In the genomic region with DNA sequence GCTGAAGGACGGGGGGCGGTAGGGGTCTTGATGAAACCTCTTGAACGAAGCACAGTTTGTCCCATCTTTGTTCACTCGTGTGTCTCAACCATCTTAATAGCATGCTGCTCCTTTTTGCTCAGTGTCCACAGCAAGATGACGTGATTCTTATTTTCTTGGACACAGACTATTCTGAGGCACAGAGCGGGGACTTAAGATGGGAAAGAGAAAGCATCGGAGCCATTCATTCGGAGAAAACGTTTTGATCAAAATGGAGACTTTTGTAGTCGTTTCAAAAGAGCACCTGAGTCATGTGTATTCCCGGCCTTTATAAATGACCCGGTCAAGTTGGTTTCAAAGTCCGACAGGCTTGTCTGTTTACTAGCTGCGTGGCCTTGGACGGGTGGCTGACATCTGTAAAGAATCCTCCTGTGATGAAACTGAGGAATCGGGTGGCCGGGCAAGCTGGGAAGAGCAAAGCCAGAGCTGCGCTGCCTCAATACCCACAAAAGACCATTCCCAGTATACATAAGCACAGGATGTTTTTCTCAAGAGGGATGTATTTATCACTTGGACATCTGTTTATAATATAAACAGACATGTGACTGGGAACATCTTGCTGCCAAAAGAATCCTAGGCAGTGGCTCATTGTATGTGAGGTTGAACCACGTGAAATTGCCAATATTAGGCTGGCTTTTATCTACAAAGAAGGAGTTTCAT, we compare ENCODE assay signal across 13 cellular contexts. TPM values are rescaled to one million over a fixed set of nuclear protein-coding genes. Genes with fewer than 3 reads are reported as not detected.
A peak's percentile ranks its signal among the peaks of the same experiment; 100 is the strongest.
DNase-seq lines count a peak whose midpoint lies in the region; ATAC-seq, FAIRE-seq and TF ChIP-seq lines count a peak whose summit lies in the region.
"Had no signal": no experiment of that assay in that cellular context is flagged by ENCODE, and none has a peak within 500 bp of the region (broad histone marks: within the 10 kb centered on the region; RNA-seq: fewer than 3 reads in every experiment).

No MANE protein-coding gene starts in this region.

- peak; percentile 42 for ATAC-seq in left ventricle myocardium superior
- no peak for ATAC-seq in GM21723 (IDR thresholded peaks at IDR 0.05; ENCODE audit: unreplicated experiment)
- no peak for ATAC-seq in GM18498 (IDR thresholded peaks at IDR 0.05; ENCODE audit: unreplicated experiment)

- no peak overlapping the region for H3K4me2 ChIP-seq in astrocyte (ENCODE audit: low read length)
- no peak overlapping the region for H3K4me2 ChIP-seq in smooth muscle cell

- H3K9me3 ChIP-seq in astrocyte (ENCODE audit: insufficient read depth, low read depth, low read length) = no peaks in the 10 kb centered on the region
- no peaks in the 10 kb centered on the region for H3K9me3 ChIP-seq in smooth muscle cell (replicated peaks; ENCODE audit: low read depth)
- no peaks in the 10 kb centered on the region for H3K9me3 ChIP-seq in effector memory CD4-positive, alpha-beta T cell (ENCODE audit: control insufficient read depth, low read length)

- H3K36me3 ChIP-seq in astrocyte (ENCODE audit: insufficient read depth, low read length) = peaks cover 51% of the 10 kb centered on the region
- H3K36me3 ChIP-seq in smooth muscle cell (ENCODE audit: low read depth) = peaks cover 35% of the 10 kb centered on the region
- H3K36me3 ChIP-seq in effector memory CD4-positive, alpha-beta T cell (ENCODE audit: control insufficient read depth, insufficient read depth, low read length) = peaks cover 47% of the 10 kb centered on the region

- TF ChIP-seq CTCF in astrocyte (IDR thresholded peaks at IDR 0.05; ENCODE audit: insufficient read depth, low read depth, low read length) = no peak
- no peak for TF ChIP-seq CTCF in smooth muscle cell (IDR thresholded peaks at IDR 0.05; ENCODE audit: borderline replicate concordance, insufficient read depth, poor library complexity, severe bottlenecking)

- 84% methylated on average over 19 of the region's 19 CpGs for WGBS in smooth muscle cell (ENCODE audit: low lambda C conversion rate)

- peaks cover 12% of the 10 kb centered on the region for H3K4me1 ChIP-seq in astrocyte (ENCODE audit: insufficient read depth, low read length)
- H3K4me1 ChIP-seq in smooth muscle cell (ENCODE audit: low read depth) = no peaks in the 10 kb centered on the region
- no peaks in the 10 kb centered on the region for H3K4me1 ChIP-seq in effector memory CD4-positive, alpha-beta T cell (ENCODE audit: control insufficient read depth, insufficient read depth, low read length, poor library complexity, severe bottlenecking)

- H3F3A ChIP-seq in smooth muscle cell (ENCODE audit: low read depth) = peaks cover 59% of the 10 kb centered on the region

- DNase-seq in EH (ENCODE audit: low read depth) (peak; percentile 70), astrocyte (ENCODE audit: low read depth) (peak; percentile 53), left ventricle myocardium superior (no peak), smooth muscle cell (lab: John Stamatoyannopoulos, UW; ENCODE audit: unreplicated experiment) (no peak), LoVo (ENCODE audit: low spot score) (no peak)
- no peak for DNase-seq in effector memory CD4-positive, alpha-beta T cell
- DNase-seq: activated CD4-positive, alpha-beta T cell treated with anti-CD3 and anti-CD28 coated beads, Interleukin-2, amount 50 U/mL, for 48 hours; NCI-H446; SHP77 treated with DMSO at 0.1 percent for 48 hours had no signal

- H3K27me3 ChIP-seq in astrocyte (ENCODE audit: insufficient read depth, low read length) (no peaks in the 10 kb centered on the region), smooth muscle cell (ENCODE audit: low read depth) (no peaks in the 10 kb centered on the region)
- no peaks in the 10 kb centered on the region for H3K27me3 ChIP-seq in effector memory CD4-positive, alpha-beta T cell (replicated peaks; ENCODE audit: control insufficient read depth, insufficient read depth, low read length, poor library complexity, severe bottlenecking)

- H3K9me3 Mint-ChIP-seq in astrocyte (ENCODE audit: unreplicated experiment) = no peaks in the 10 kb centered on the region

- no peaks in the 10 kb centered on the region for H4K20me1 ChIP-seq in astrocyte (ENCODE audit: insufficient read depth, low read length)
- peaks cover 9% of the 10 kb centered on the region for H4K20me1 ChIP-seq in smooth muscle cell (ENCODE audit: low read depth)

- H3K27ac Mint-ChIP-seq in astrocyte (ENCODE audit: unreplicated experiment) = no peak overlapping the region
- H3K27ac Mint-ChIP-seq: activated naive CD8-positive, alpha-beta T cell had no signal

- H3K27ac ChIP-seq in astrocyte (ENCODE audit: low read depth, low read length) (no peak overlapping the region), smooth muscle cell (ENCODE audit: low read depth) (peak overlapping the region; percentile 45)
- no peak overlapping the region for H3K27ac ChIP-seq in effector memory CD4-positive, alpha-beta T cell (ENCODE audit: insufficient read depth, low read length, poor library complexity, severe bottlenecking)

- intact Hi-C loops in left ventricle myocardium superior (cut with micrococcal nuclease) = no loop called here

- H2AFZ ChIP-seq in astrocyte (ENCODE audit: low read depth, low read length) (no peak overlapping the region), smooth muscle cell (ENCODE audit: low read depth) (no peak overlapping the region)

- peaks cover 15% of the 10 kb centered on the region for H3K4me1 Mint-ChIP-seq in astrocyte (ENCODE audit: low read depth, unreplicated experiment)

- H3K36me3 Mint-ChIP-seq in astrocyte (ENCODE audit: low read depth, unreplicated experiment) = peaks cover 33% of the 10 kb centered on the region

- no peak for FAIRE-seq in astrocyte (lab: Jason Lieb, UNC)

- no peak overlapping the region for H3K9ac ChIP-seq in astrocyte (ENCODE audit: low read length)
- H3K9ac ChIP-seq in smooth muscle cell (ENCODE audit: low read depth) = no peak overlapping the region

- H3K4me3 ChIP-seq in astrocyte (ENCODE audit: insufficient read depth, low read depth, low read length) = no peak overlapping the region
- H3K4me3 ChIP-seq in smooth muscle cell = no peak overlapping the region
- no peak overlapping the region for H3K4me3 ChIP-seq in effector memory CD4-positive, alpha-beta T cell (ENCODE audit: insufficient read depth, low read depth, low read length, poor library complexity, severe bottlenecking)

- H3K4me3 Mint-ChIP-seq in astrocyte (ENCODE audit: unreplicated experiment) = no peak overlapping the region
- H3K4me3 Mint-ChIP-seq: activated naive CD8-positive, alpha-beta T cell; mesothelial cell of epicardium had no signal

- H3K27me3 Mint-ChIP-seq in astrocyte (ENCODE audit: low read depth, unreplicated experiment) = no peaks in the 10 kb centered on the region
- H3K27me3 Mint-ChIP-seq: activated naive CD8-positive, alpha-beta T cell had no signal

- H3K79me2 ChIP-seq in astrocyte (ENCODE audit: insufficient read depth, low read length) = no peaks in the 10 kb centered on the region
- H3K79me2 ChIP-seq in smooth muscle cell (ENCODE audit: low read depth) = no peaks in the 10 kb centered on the region

RNA-seq across cellular contexts. Expression of gene ETS2, which starts 18.5 kb away (rescaled TPM):
- total RNA-seq in astrocyte (37.0 and 40.3 TPM in 2 replicates), left ventricle myocardium superior (43.8 TPM), smooth muscle cell (77.0 and 77.7 TPM in 2 replicates)
- 63.8 and 65.9 TPM in 2 replicates for polyA plus RNA-seq in smooth muscle cell

Comparison
In these comparisons a context has a peak if more than half of its experiments do, and no peak if none do; other contexts are left out.
1. DNase-seq: peak in EH (single experiment) and astrocyte (single experiment); none in left ventricle myocardium superior (single experiment), smooth muscle cell (single experiment), effector memory CD4-positive, alpha-beta T cell (0 of 3) and LoVo (single experiment).